Comparison of ENCODE assay signal across 8 cellular contexts in the genomic region with DNA sequence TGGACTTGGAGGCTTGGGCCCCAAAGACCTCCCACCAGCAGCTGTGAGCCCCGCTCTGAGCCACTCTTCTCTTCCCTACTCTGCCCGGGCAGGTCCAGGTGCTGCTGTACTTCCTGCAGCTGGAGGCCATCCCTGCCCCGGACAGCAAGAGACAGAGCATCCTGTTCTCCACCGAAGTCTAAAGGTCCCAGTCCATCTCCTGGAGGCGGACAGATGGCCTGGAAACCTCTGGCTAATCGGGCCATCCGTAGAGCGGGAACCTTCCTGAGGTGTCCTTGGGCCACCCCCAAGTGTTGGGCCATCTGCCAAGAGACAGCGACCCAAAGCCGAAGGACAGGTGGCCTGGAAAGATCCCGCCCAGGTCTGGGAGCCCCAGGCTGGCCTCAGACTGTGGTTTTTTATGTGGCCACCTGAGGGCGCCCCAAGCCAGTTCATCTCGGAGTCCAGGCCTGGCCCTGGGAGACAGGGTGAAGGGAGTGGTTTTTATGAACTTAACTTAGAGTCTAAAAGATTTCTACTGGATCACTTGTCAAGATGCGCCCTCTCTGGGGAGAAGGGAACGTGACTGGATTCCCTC.
DNase-seq lines count a peak whose midpoint lies in the region; ATAC-seq and TF ChIP-seq lines count a peak whose summit lies in the region.

No MANE protein-coding gene starts in this region.

- no peaks in the 10 kb centered on the region for H3K79me2 ChIP-seq in HCT116 (ENCODE audit: insufficient read depth, low read length)

- RAD21 ChIA-PET in HCT116 (lab: Charles Lee; ENCODE audit: low non-redundant PET in 1 of 2, low total read pairs in 2 of 2, uncharacterized antibody in 2 of 2, unreplicated experiment in 2 of 2): no interaction called here

- peak; percentile 63 for TF ChIP-seq RAD21 in HCT116 (IDR thresholded peaks at IDR 0.05; ENCODE audit: low read depth)

- TF ChIP-seq CTCF in C4-2B (conservative IDR thresholded peaks at IDR 0.05): peak; percentile 78
- TF ChIP-seq CTCF in HCT116 (IDR thresholded peaks at IDR 0.05 in 2 of 3, conservative IDR thresholded peaks at IDR 0.05 in 1 of 3; ENCODE audit: borderline replicate concordance in 1 of 3, insufficient read depth in 1 of 3, low read depth in 2 of 3, low read length in 2 of 3): peak; percentile 49 to 62 (median 58); a peak in 5 of 6 replicates
- peak in 5 of 6 experiments; percentile 44 to 86 (median 70) for TF ChIP-seq CTCF in Peyer's patch (IDR thresholded peaks at IDR 0.05)
- peak; percentile 76 for TF ChIP-seq CTCF in psoas muscle (IDR thresholded peaks at IDR 0.05)

- H2AFZ ChIP-seq in HCT116 (ENCODE audit: low read depth, low read length, poor library complexity, severe bottlenecking): no peak overlapping the region

- no peaks in the 10 kb centered on the region for H3K4me1 ChIP-seq in HCT116 (ENCODE audit: control insufficient read depth in 1 of 2, insufficient read depth in 2 of 2, low read length in 2 of 2)
- H3K4me1 ChIP-seq in Peyer's patch: no peaks in the 10 kb centered on the region
- H3K4me1 ChIP-seq in psoas muscle: no peaks in the 10 kb centered on the region

- intact Hi-C loops in HCT116 (cut with micrococcal nuclease): loop anchor here (1.0 to 10.0 kb wide), 4 partner anchors 71 to 529 kb away; no protein-coding TSS in a partner anchor
- intact Hi-C loops in psoas muscle (cut with DNase I): loop anchor here in 1 of 2 donors (1.0 kb wide), 1 partner anchor 71 kb away; no protein-coding TSS in a partner anchor

- no peak overlapping the region for H3K9ac ChIP-seq in HCT116 (ENCODE audit: low read length)

- ATAC-seq in HCT116 (peak; percentile 71), psoas muscle (no peak), HG02885 (IDR thresholded peaks at IDR 0.05; ENCODE audit: poor library complexity, unreplicated experiment) (no peak), GM21526 (IDR thresholded peaks at IDR 0.05; ENCODE audit: low FRiP score, unreplicated experiment) (no peak)

- H3K27ac ChIP-seq in C4-2B: no peak overlapping the region
- H3K27ac ChIP-seq in HCT116 (ENCODE audit: low read depth, low read length): no peak overlapping the region
- H3K27ac ChIP-seq in Peyer's patch: peak overlapping the region in 1 of 4 donors; percentile 31
- H3K27ac ChIP-seq in psoas muscle: no peak overlapping the region

- CTCF ChIA-PET in HCT116 (lab: Charles Lee): interaction anchor here (2.9 kb wide), 1 partner anchor 71 kb away, joined by 12 read pairs; no protein-coding TSS in a partner anchor

- TF ChIP-seq POLR2A in HCT116 (IDR thresholded peaks at IDR 0.05; ENCODE audit: borderline replicate concordance, extremely low read depth, insufficient read depth, insufficient read length) (no peak), Peyer's patch (IDR thresholded peaks at IDR 0.05) (no peak)

- no peaks in the 10 kb centered on the region for H3K9me2 ChIP-seq in HCT116 (ENCODE audit: insufficient read depth)

- H3K4me2 ChIP-seq in HCT116 (ENCODE audit: low read length): no peak overlapping the region

- no peaks in the 10 kb centered on the region for H4K20me1 ChIP-seq in HCT116 (ENCODE audit: insufficient read depth)

- H3K9me3 ChIP-seq in HCT116 (ENCODE audit: control insufficient read depth in 1 of 2, insufficient read depth in 1 of 2, low read depth in 1 of 2, low read length in 2 of 2): no peaks in the 10 kb centered on the region
- no peaks in the 10 kb centered on the region for H3K9me3 ChIP-seq in Peyer's patch
- no peaks in the 10 kb centered on the region for H3K9me3 ChIP-seq in psoas muscle

- WGBS in psoas muscle, 3 donors: 30 to 32% (median 31%) methylated on average over 15 of the region's 15 CpGs

- POLR2A ChIA-PET in HCT116 (lab: Charles Lee): no interaction called here

- DNase-seq in HCT116 (ENCODE audit: low read depth, low spot score) (peak; percentile 23), Peyer's patch (peak; percentile 57 to 84 (median 82)), germinal center (ENCODE audit: low spot score) (peak; percentile 51), psoas muscle (peak in 1 of 2 donors; percentile 73)
- DNase-seq in activated effector memory CD4-positive, alpha-beta T cell treated with anti-CD3 and anti-CD28 coated beads, Interleukin-2, amount 50 U/mL, for 16 hours: peak; percentile 83

- H3K36me3 ChIP-seq in HCT116 (ENCODE audit: control insufficient read depth in 1 of 2, insufficient read depth in 2 of 2, low read length in 2 of 2): no peaks in the 10 kb centered on the region; a peak in 1 of 4 replicates
- H3K36me3 ChIP-seq in Peyer's patch: peaks cover 0 to 16% (median 0%) of the 10 kb centered on the region in 3 donors
- H3K36me3 ChIP-seq in psoas muscle (ENCODE audit: insufficient read depth in 1 of 2, low read depth in 1 of 2): no peaks in the 10 kb centered on the region

- H3K4me3 ChIP-seq in HCT116 (replicated peaks in 1 of 2; ENCODE audit: low read depth in 1 of 2, low read length in 2 of 2) (no peak overlapping the region), Peyer's patch (no peak overlapping the region), psoas muscle (no peak overlapping the region)

- no TSS peak for BruUV-seq in HCT116 (replicated peaks; lab: Mats Ljungman, UMichigan)

- H3K27me3 ChIP-seq in HCT116 (ENCODE audit: insufficient read depth, low read length) (no peaks in the 10 kb centered on the region), Peyer's patch (no peaks in the 10 kb centered on the region), psoas muscle (ENCODE audit: insufficient read depth in 3 of 3, low read length in 2 of 3) (no peaks in the 10 kb centered on the region)

TF ChIP-seq in HCT116, 20 proteins besides CTCF, POLR2A, EP300 and RAD21:
- TF ChIP-seq ELF1 (IDR thresholded peaks at IDR 0.05; ENCODE audit: borderline replicate concordance, low read depth) (no peak), MAX (IDR thresholded peaks at IDR 0.05) (no peak)
- TF ChIP-seq, protein P1, sequence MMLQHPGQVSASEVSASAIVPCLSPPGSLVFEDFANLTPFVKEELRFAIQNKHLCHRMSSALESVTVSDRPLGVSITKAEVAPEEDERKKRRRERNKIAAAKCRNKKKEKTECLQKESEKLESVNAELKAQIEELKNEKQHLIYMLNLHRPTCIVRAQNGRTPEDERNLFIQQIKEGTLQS (IDR thresholded peaks at IDR 0.05): no peak
